Comparison of ENCODE assay signal across 9 cellular contexts in the genomic region with DNA sequence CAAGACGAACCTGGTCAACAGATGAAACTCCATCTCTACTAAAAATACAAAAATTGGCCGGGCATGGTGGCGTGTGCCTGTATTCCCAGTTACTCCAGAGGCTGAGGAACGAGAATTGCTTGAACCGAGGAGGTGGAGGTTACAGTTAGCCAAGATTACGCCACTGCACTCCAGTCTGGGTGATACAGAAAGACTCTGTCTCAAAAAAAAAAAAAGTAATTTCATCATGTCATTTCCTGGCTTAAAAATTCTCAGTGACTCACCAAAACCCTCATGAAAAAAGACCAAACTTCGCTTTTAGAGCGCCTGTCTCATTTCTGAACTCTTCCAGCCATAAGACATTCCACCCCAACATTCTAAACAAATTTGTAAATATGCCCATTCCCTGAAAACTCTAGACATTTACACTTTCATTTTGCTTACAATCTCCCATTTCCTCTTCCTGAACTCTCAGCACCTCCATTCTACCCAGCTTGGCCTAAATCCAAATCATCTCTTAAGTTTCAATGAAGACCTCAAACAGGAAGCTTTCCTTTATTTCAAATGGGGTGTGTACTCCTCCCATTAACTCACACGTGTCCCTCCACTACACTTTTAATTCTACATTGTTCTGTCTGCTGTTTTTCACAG. TPM values are rescaled to one million over a fixed set of nuclear protein-coding genes. Genes with fewer than 3 reads are reported as not detected.
DNase-seq lines count a peak whose midpoint lies in the region; ATAC-seq and TF ChIP-seq lines count a peak whose summit lies in the region.
"Had no signal": no experiment of that assay in that cellular context is flagged by ENCODE, and none has a peak within 500 bp of the region (broad histone marks: within the 10 kb centered on the region; RNA-seq: fewer than 3 reads in every experiment).

No MANE protein-coding gene starts in this region.

- H3K27ac ChIP-seq in naive thymus-derived CD4-positive, alpha-beta T cell (ENCODE audit: low read depth, low read length), result no peak overlapping the region
- H3K27ac ChIP-seq: KMS-11 had no signal

- no peaks in the 10 kb centered on the region for H3K4me1 ChIP-seq in naive thymus-derived CD4-positive, alpha-beta T cell (ENCODE audit: control insufficient read depth in 2 of 2, insufficient read depth in 2 of 2, low read length in 2 of 2)

- no peaks in the 10 kb centered on the region for H3K9me3 ChIP-seq in naive thymus-derived CD4-positive, alpha-beta T cell (ENCODE audit: control insufficient read depth in 2 of 3, low read length in 3 of 3)

- H3K4me3 Mint-ChIP-seq in naive thymus-derived CD4-positive, alpha-beta T cell, result peak overlapping the region; percentile 22 to 77 (median 74)

- DNase-seq in DMS153 treated with DMSO at 0.1 percent for 48 hours (lab: John Stamatoyannopoulos, UW; ENCODE audit: unreplicated experiment), result peak; percentile 57
- peak; percentile 72 for DNase-seq in NB4 (ENCODE audit: low read depth)
- DNase-seq in astrocyte of the spinal cord (ENCODE audit: low read depth, low spot score), result peak; percentile 90
- peak in 7 of 9 donors; percentile 1 to 30 (median 11) for DNase-seq in naive thymus-derived CD4-positive, alpha-beta T cell
- no peak for DNase-seq in SHP77 treated with DMSO at 0.1 percent for 48 hours (lab: John Stamatoyannopoulos, UW)
- no peak for DNase-seq in GM10266 (ENCODE audit: extremely low spot score)
- DNase-seq in SK-N-DZ (ENCODE audit: low spot score), result no peak
- DNase-seq in iPS-NIHi7 (ENCODE audit: extremely low spot score), result no peak

- peaks cover 10 to 24% (median 19%) of the 10 kb centered on the region in 7 donors for H3K4me1 Mint-ChIP-seq in naive thymus-derived CD4-positive, alpha-beta T cell

- H3K27ac Mint-ChIP-seq in naive thymus-derived CD4-positive, alpha-beta T cell, result peak overlapping the region; percentile 43 to 86 (median 78)

- H3K4me3 ChIP-seq in NB4 (ENCODE audit: low read depth, low read length) (no peak overlapping the region), astrocyte of the spinal cord (ENCODE audit: low read depth, low read length) (no peak overlapping the region)
- H3K4me3 ChIP-seq in naive thymus-derived CD4-positive, alpha-beta T cell (ENCODE audit: low read length), result no peak overlapping the region

- no peak for TF ChIP-seq POLR2A in NB4 (IDR thresholded peaks at IDR 0.05; ENCODE audit: extremely low read depth, insufficient read length)

- H3K36me3 Mint-ChIP-seq in naive thymus-derived CD4-positive, alpha-beta T cell, result peaks cover 0 to 5% (median 0%) of the 10 kb centered on the region in 5 donors

- peak; percentile 54 for ATAC-seq in naive thymus-derived CD4-positive, alpha-beta T cell

- POLR2A ChIA-PET in naive thymus-derived CD4-positive, alpha-beta T cell (lab: Charles Lee), result no interaction called here

- TF ChIP-seq CTCF in NB4 (IDR thresholded peaks at IDR 0.05; ENCODE audit: low read depth, low read length) (no peak), astrocyte of the spinal cord (IDR thresholded peaks at IDR 0.05; ENCODE audit: low read depth, low read length) (no peak), GM10266 (IDR thresholded peaks at IDR 0.05; ENCODE audit: control insufficient read depth, insufficient read depth, low read depth, missing control alignments) (no peak)

- no peaks in the 10 kb centered on the region for H3K36me3 ChIP-seq in naive thymus-derived CD4-positive, alpha-beta T cell (ENCODE audit: control insufficient read depth in 2 of 3, insufficient read depth in 3 of 3, low read length in 3 of 3)

- in situ Hi-C loops in astrocyte of the spinal cord (cut with HindIII; ENCODE audit: low sequenced_read_pairs), result no loop called here

- intact Hi-C loops in naive thymus-derived CD4-positive, alpha-beta T cell (cut with micrococcal nuclease), result loop anchor here in 1 of 2 donors (1.0 to 2.0 kb wide), 3 partner anchors 15 to 120 kb away; a partner anchor contains a TSS

- H3K27me3 Mint-ChIP-seq in naive thymus-derived CD4-positive, alpha-beta T cell, result peaks cover 0 to 6% (median 2%) of the 10 kb centered on the region in 5 donors

- H3K9me3 Mint-ChIP-seq in naive thymus-derived CD4-positive, alpha-beta T cell, result peaks cover 0 to 7% (median 1%) of the 10 kb centered on the region in 11 donors

- H3K27me3 ChIP-seq in naive thymus-derived CD4-positive, alpha-beta T cell (ENCODE audit: control insufficient read depth in 2 of 2, insufficient read depth in 2 of 2, low read length in 2 of 2), result no peaks in the 10 kb centered on the region

- CTCF ChIA-PET in naive thymus-derived CD4-positive, alpha-beta T cell (lab: Charles Lee), result no interaction called here

RNA-seq across cellular contexts. Expression of a gene that starts 50.5 kb away (rescaled TPM):
- total RNA-seq in naive thymus-derived CD4-positive, alpha-beta T cell, result 100 to 1,000 TPM; 256 to 341 (median 293) TPM
- 100 to 1,000 TPM in 1 of 2 donors, 10 to 100 TPM in 1; 45.2 to 107 TPM for polyA plus RNA-seq in naive thymus-derived CD4-positive, alpha-beta T cell
- 51.9 and 54.0 TPM in 2 replicates for polyA plus RNA-seq in SK-N-DZ (2014; cell fraction: cytosol; rRNA removed)
- 32.4 and 59.3 TPM in 2 replicates for polyA plus RNA-seq in SK-N-DZ (2014; cell fraction: nucleus; rRNA removed)

Comparison
In these comparisons a context has a peak if more than half of its experiments do, and no peak if none do; other contexts are left out.
1. DNase-seq: peak in DMS153 treated with DMSO at 0.1 percent for 48 hours (single experiment), NB4 (single experiment), astrocyte of the spinal cord (single experiment) and naive thymus-derived CD4-positive, alpha-beta T cell (7 of 9); none in SHP77 treated with DMSO at 0.1 percent for 48 hours (single experiment), GM10266 (single experiment), SK-N-DZ (single experiment) and iPS-NIHi7 (single experiment).